Comparison of ENCODE assay signal across 33 cellular contexts in the genomic region with DNA sequence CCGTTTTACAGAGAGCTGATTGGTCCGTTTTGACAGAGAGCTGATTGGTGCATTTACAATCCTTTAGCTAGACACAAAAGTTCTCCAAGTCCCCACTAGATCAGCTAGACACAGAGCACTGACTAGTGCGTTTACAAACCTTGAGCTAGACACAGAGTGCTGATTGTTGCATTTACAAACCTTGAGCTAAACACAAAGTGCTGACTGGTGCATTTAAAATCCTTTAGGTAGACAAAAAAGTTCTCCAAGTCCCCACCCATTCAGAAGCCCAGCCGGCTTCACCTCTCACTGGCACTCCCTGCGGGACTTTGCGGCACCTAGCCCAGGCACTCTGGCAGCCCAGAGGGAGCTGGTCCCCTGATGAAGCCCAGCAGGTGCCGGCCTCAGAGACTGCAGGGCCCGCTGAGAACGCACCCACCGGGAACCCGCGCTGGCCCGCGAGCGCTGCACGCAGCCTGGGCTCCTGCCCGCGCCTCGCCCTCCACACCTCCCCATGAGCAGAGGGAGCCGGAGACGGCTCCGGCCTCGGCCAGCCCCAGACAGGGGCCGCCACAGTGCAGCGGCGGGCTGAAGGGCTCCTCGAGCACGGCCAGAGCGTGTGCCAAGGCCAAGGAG.
"Had no signal": no experiment of that assay in that cellular context is flagged by ENCODE, and none has a peak within 500 bp of the region (broad histone marks: within the 10 kb centered on the region; RNA-seq: fewer than 3 reads in every experiment).

No MANE protein-coding gene starts in this region.

- H3K27ac Mint-ChIP-seq: activated B cell treated with CpG ODN at 0.5 μM for 24 hours; activated CD4-positive, alpha-beta memory T cell treated with anti-CD3 and anti-CD28 coated beads, Interleukin-2, amount 10 ng/mL, durations not matched to agents 7 days and 5 days; activated CD4-positive, alpha-beta T cell treated with anti-CD3 and anti-CD28 coated beads, Interleukin-2, amount 10 ng/mL, durations not matched to agents 7 days and 5 days; activated naive CD4-positive, alpha-beta T cell treated with anti-CD3 and anti-CD28 coated beads, Interleukin-2, amount 10 ng/mL, durations not matched to agents 7 days and 5 days; activated naive CD8-positive, alpha-beta T cell; activated T-cell treated with anti-CD3 and anti-CD28 coated beads, Interleukin-2, amount 50 U/mL, for 24 hours; activated T-cell treated with anti-CD3 and anti-CD28 coated beads, Interleukin-2, amount 50 U/mL, for 72 hours; dendritic cell treated with granulocyte-macrophage colony-stimulating factor and Interleukin-4, amounts not matched to agents 40 ng/mL and 50 ng/mL, for 4 days; endodermal cell; T-cell; T-helper 1 cell treated with Interleukin-12 subunit alpha and Interleukin-12 subunit beta and Interleukin-4 antibody, amounts not matched to agents 30 μg/mL and 1 μg/mL, for 36 hours had no signal

- H3K4me3 ChIP-seq: coronary artery, dorsolateral prefrontal cortex had no signal

- FAIRE-seq: astrocyte, bronchial epithelial cell, frontal cortex had no signal

- H3K27me3 ChIP-seq: brain microvascular endothelial cell, dorsolateral prefrontal cortex had no signal

- H3K36me3 Mint-ChIP-seq: activated naive CD4-positive, alpha-beta T cell treated with anti-CD3 and anti-CD28 coated beads, Interleukin-2, amount 10 ng/mL, durations not matched to agents 7 days and 5 days; activated naive CD8-positive, alpha-beta T cell; T-cell had no signal

- H3K27me3 Mint-ChIP-seq: activated B cell treated with CpG ODN at 0.5 μM for 24 hours; activated CD4-positive, alpha-beta memory T cell treated with anti-CD3 and anti-CD28 coated beads, Interleukin-2, amount 10 ng/mL, durations not matched to agents 7 days and 5 days; activated CD4-positive, alpha-beta T cell treated with anti-CD3 and anti-CD28 coated beads, Interleukin-2, amount 10 ng/mL, durations not matched to agents 7 days and 5 days; activated naive CD4-positive, alpha-beta T cell treated with anti-CD3 and anti-CD28 coated beads, Interleukin-2, amount 10 ng/mL, durations not matched to agents 7 days and 5 days; activated T-cell treated with anti-CD3 and anti-CD28 coated beads, Interleukin-2, amount 50 U/mL, for 24 hours; central memory CD8-positive, alpha-beta T cell; dendritic cell treated with granulocyte-macrophage colony-stimulating factor and Interleukin-4, amounts not matched to agents 40 ng/mL and 50 ng/mL, for 4 days; T-cell had no signal

- H3K4me1 Mint-ChIP-seq: activated B cell treated with CpG ODN at 0.5 μM for 24 hours; activated CD4-positive, alpha-beta memory T cell treated with anti-CD3 and anti-CD28 coated beads, Interleukin-2, amount 10 ng/mL, durations not matched to agents 7 days and 5 days; activated CD4-positive, alpha-beta T cell treated with anti-CD3 and anti-CD28 coated beads, Interleukin-2, amount 10 ng/mL, durations not matched to agents 7 days and 5 days; activated naive CD4-positive, alpha-beta T cell treated with anti-CD3 and anti-CD28 coated beads, Interleukin-2, amount 10 ng/mL, durations not matched to agents 7 days and 5 days; central memory CD8-positive, alpha-beta T cell; endodermal cell; T-cell had no signal

- H3K9me3 Mint-ChIP-seq: T-helper 1 cell treated with Interleukin-12 subunit alpha and Interleukin-12 subunit beta and Interleukin-4 antibody, amounts not matched to agents 30 μg/mL and 1 μg/mL, for 36 hours had no signal

- H3K4me3 Mint-ChIP-seq: activated B cell treated with CpG ODN at 0.5 μM for 24 hours; activated CD4-positive, alpha-beta memory T cell treated with anti-CD3 and anti-CD28 coated beads, Interleukin-2, amount 10 ng/mL, durations not matched to agents 7 days and 5 days; activated CD4-positive, alpha-beta T cell treated with anti-CD3 and anti-CD28 coated beads, Interleukin-2, amount 10 ng/mL, durations not matched to agents 7 days and 5 days; activated naive CD4-positive, alpha-beta T cell treated with anti-CD3 and anti-CD28 coated beads, Interleukin-2, amount 10 ng/mL, durations not matched to agents 7 days and 5 days; activated naive CD8-positive, alpha-beta T cell; activated T-cell treated with anti-CD3 and anti-CD28 coated beads, Interleukin-2, amount 50 U/mL, for 24 hours; activated T-cell treated with anti-CD3 and anti-CD28 coated beads, Interleukin-2, amount 50 U/mL, for 72 hours; central memory CD8-positive, alpha-beta T cell; dendritic cell treated with granulocyte-macrophage colony-stimulating factor and Interleukin-4, amounts not matched to agents 40 ng/mL and 50 ng/mL, for 4 days; endodermal cell; T-cell; T-helper 1 cell treated with Interleukin-12 subunit alpha and Interleukin-12 subunit beta and Interleukin-4 antibody, amounts not matched to agents 30 μg/mL and 1 μg/mL, for 36 hours had no signal

- H3K27ac ChIP-seq: brain microvascular endothelial cell, coronary artery, dorsolateral prefrontal cortex, WERI-Rb-1 had no signal

- H3K36me3 ChIP-seq: brain microvascular endothelial cell, WERI-Rb-1 had no signal

- ATAC-seq: activated CD4-positive, CD25-positive, alpha-beta regulatory T cell treated with anti-CD3 and anti-CD28 coated beads, Interleukin-2, amount 50 U/mL, for 24 hours; activated T-cell treated with anti-CD3 and anti-CD28 coated beads, Interleukin-2, amount 50 U/mL, for 72 hours; esophagus mucosa had no signal

- DNase-seq: activated B cell treated with CpG ODN at 0.5 μM for 24 hours; activated CD4-positive, alpha-beta memory T cell treated with anti-CD3 and anti-CD28 coated beads, Interleukin-2, amount 10 ng/mL, durations not matched to agents 7 days and 5 days; activated CD4-positive, alpha-beta T cell treated with anti-CD3 and anti-CD28 coated beads, Interleukin-2, amount 10 ng/mL, durations not matched to agents 7 days and 5 days; activated CD4-positive, alpha-beta T cell treated with anti-CD3 and anti-CD28 coated beads, Interleukin-2, amount 50 U/mL, for 4 hours; activated CD8-positive, alpha-beta memory T cell treated with anti-CD3 and anti-CD28 coated beads, Interleukin-2, amount 50 U/mL, for 48 hours; activated effector memory CD4-positive, alpha-beta T cell treated with Interleukin-2 at 50 U/mL for 16 hours; activated naive CD4-positive, alpha-beta T cell; activated naive CD4-positive, alpha-beta T cell treated with anti-CD3 and anti-CD28 coated beads, Interleukin-2, amount 10 ng/mL, durations not matched to agents 7 days and 5 days; activated T-cell treated with anti-CD3 and anti-CD28 coated beads for 4 hours; activated T-cell treated with anti-CD3 and anti-CD28 coated beads, Interleukin-2, amount 50 U/mL, for 24 hours; activated T-cell treated with anti-CD3 and anti-CD28 coated beads, Interleukin-2, amount 50 U/mL, for 72 hours; amniotic stem cell; anterior cingulate cortex; brain microvascular endothelial cell; dorsolateral prefrontal cortex; effector memory CD4-positive, alpha-beta T cell; endodermal cell; foreskin fibroblast; head of caudate nucleus; SW 1271; T-cell; T-helper 9 cell; WERI-Rb-1 had no signal
